ENCODE assay signal across 7 cellular contexts in the genomic region with DNA sequence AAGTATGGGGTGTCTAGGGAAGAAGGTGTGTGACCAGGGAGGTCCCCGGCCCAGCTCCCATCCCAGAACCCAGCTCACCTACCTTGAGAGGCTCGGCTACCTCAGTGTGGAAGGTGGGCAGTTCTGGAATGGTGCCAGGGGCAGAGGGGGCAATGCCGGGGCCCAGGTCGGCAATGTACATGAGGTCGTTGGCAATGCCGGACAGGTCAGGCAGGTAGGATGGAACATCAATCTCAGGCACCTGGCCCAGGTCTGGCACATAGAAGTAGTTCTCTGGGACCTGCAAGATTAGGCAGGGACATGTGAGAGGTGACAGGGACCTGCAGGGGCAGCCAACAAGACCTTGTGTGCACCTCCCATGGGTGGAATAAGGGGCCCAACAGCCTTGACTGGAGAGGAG.
DNase-seq lines count a peak whose midpoint lies in the region; ATAC-seq and TF ChIP-seq lines count a peak whose summit lies in the region.
"Not testable (repeated sequence)": the region's sequence is repeated elsewhere in the genome, so short reads cannot be mapped to it uniquely, and the experiment has no call there.

No MANE protein-coding gene starts in this region.

- not testable (repeated sequence) for H3K9me3 ChIP-seq in spleen

- peaks cover 0 to 23% (median 8%) of the 10 kb centered on the region in 6 donors for H3K36me3 ChIP-seq in spleen

- H3K4me3 Mint-ChIP-seq in activated B cell treated with CpG ODN at 0.5 μM for 24 hours; osteocyte (ENCODE audit: unreplicated experiment): not testable (repeated sequence)

- not testable (repeated sequence) for H3K27ac Mint-ChIP-seq in activated B cell treated with CpG ODN at 0.5 μM for 24 hours; osteocyte (ENCODE audit: unreplicated experiment)

- H3K27me3 Mint-ChIP-seq in activated B cell treated with CpG ODN at 0.5 μM for 24 hours; osteocyte (ENCODE audit: unreplicated experiment): not testable (repeated sequence)

- H3K9me3 Mint-ChIP-seq in activated B cell treated with CpG ODN at 0.5 μM for 24 hours; osteocyte (ENCODE audit: unreplicated experiment): not testable (repeated sequence)

- not testable (repeated sequence) for TF ChIP-seq CTCF in activated B cell treated with CpG ODN at 0.5 μM for 24 hours (IDR thresholded peaks at IDR 0.05); lower leg skin (IDR thresholded peaks at IDR 0.05); osteocyte (IDR thresholded peaks at IDR 0.05); spleen (IDR thresholded peaks at IDR 0.05 in 8 of 11, conservative IDR thresholded peaks at IDR 0.05 in 3 of 11)

- ATAC-seq in activated B cell treated with CpG ODN at 0.5 μM for 24 hours (ENCODE audit: low read depth); Right ventricle myocardium superior (ENCODE audit: poor library complexity): not testable (repeated sequence)

- H3K27ac ChIP-seq in spleen = not testable (repeated sequence)

- H3K4me1 Mint-ChIP-seq in activated B cell treated with CpG ODN at 0.5 μM for 24 hours; osteocyte (ENCODE audit: unreplicated experiment): not testable (repeated sequence)

- intact Hi-C loops in activated B cell treated with CpG ODN at 0.5 μM for 24 hours (cut with micrococcal nuclease); Right ventricle myocardium superior (cut with DNase I); lower leg skin (cut with DNase I; ENCODE audit: low total_unique reads); spleen (cut with DNase I; ENCODE audit: low total_unique reads): not testable (repeated sequence)

- 20 to 75% methylated on average over 1 to 2 of the region's 6 CpGs for WGBS in lower leg skin, 2 donors
- 70 to 100% (median 77%) methylated on average over 1 to 4 of the region's 6 CpGs; no CpG with 5 or more reads in 1 of the 5 donors for WGBS in spleen, 5 donors

- CTCF ChIA-PET in activated B cell treated with CpG ODN at 0.5 μM for 24 hours (lab: Charles Lee) = not testable (repeated sequence)

- POLR2A ChIA-PET in activated B cell treated with CpG ODN at 0.5 μM for 24 hours (lab: Charles Lee) = not testable (repeated sequence)

- TF ChIP-seq POLR2A in lower leg skin (IDR thresholded peaks at IDR 0.05); spleen (IDR thresholded peaks at IDR 0.05): not testable (repeated sequence)

- DNase-seq in activated B cell treated with CpG ODN at 0.5 μM for 24 hours = peak; percentile 10
- DNase-seq in activated effector memory CD4-positive, alpha-beta T cell treated with anti-CD3 and anti-CD28 coated beads, Interleukin-2, amount 50 U/mL, for 16 hours = peak; percentile 59
- DNase-seq in Right ventricle myocardium superior = peak; percentile 13
- DNase-seq in lower leg skin (ENCODE audit: low spot score in 2 of 2) = peak; percentile 8 to 40
- DNase-seq in osteocyte (ENCODE audit: extremely low spot score, unreplicated experiment) = peak; percentile 8
- peak; percentile 32 for DNase-seq in spleen
- peak; percentile 19 for DNase-seq in ureter (ENCODE audit: low spot score)

- not testable (repeated sequence) for H3K4me3 ChIP-seq in lower leg skin (ENCODE audit: low read depth, poor library complexity, severe bottlenecking); spleen

- not testable (repeated sequence) for H3K36me3 Mint-ChIP-seq in activated B cell treated with CpG ODN at 0.5 μM for 24 hours (ENCODE audit: low read depth); osteocyte (ENCODE audit: unreplicated experiment)

- peaks cover 4 to 12% (median 7%) of the 10 kb centered on the region in 6 donors for H3K4me1 ChIP-seq in spleen

- not testable (repeated sequence) for H3K27me3 ChIP-seq in spleen (replicated peaks in 1 of 7)

Comparison
In these comparisons a context has a peak if more than half of its experiments do, and no peak if none do; other contexts are left out.
1. DNase-seq: peak in every context shown above with its lines; median percentile 59 in activated effector memory CD4-positive, alpha-beta T cell treated with anti-CD3 and anti-CD28 coated beads, Interleukin-2, amount 50 U/mL, for 16 hours; 32 in spleen; 24 in lower leg skin; 19 in ureter; 13 in Right ventricle myocardium superior; 10 in activated B cell treated with CpG ODN at 0.5 μM for 24 hours; 8 in osteocyte.